1 cellular context compared by ENCODE assay signal in the genomic region with DNA sequence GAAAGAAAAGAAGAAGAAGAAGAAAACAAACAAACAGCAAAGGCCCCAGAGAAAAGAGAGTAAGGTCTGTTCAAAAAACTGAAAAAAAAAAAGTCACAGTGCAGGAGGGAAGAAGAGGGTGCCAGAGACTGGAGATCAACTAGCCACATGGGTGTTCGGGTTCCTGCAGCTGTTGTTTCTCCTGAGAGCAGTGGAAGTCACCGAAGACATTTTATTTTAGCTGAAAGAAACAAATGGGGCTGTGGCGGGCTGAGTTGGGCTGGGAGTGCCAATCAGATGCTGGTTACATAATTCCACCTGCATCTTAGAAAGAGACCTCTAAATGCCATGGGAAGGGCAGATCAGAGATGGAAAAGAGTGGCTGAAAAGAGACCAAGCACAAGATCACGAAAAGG.
TF ChIP-seq lines count a peak whose summit lies in the region.

No MANE protein-coding gene starts in this region.

TF ChIP-seq in H1, 55 proteins besides CTCF, POLR2A, EP300 and RAD21:
- TF ChIP-seq NRF1 (IDR thresholded peaks at IDR 0.05; ENCODE audit: low read depth, low read length) (no peak), USF2 (IDR thresholded peaks at IDR 0.05; ENCODE audit: low read length) (no peak), POLR2AphosphoS5 (IDR thresholded peaks at IDR 0.05; ENCODE audit: low read depth, low read length) (no peak), JUND (IDR thresholded peaks at IDR 0.05; ENCODE audit: low read length) (no peak), TAF7 (optimal IDR thresholded peaks at IDR 0.05; ENCODE audit: borderline replicate concordance, low read depth, low read length) (no peak), SP1 (IDR thresholded peaks at IDR 0.05; ENCODE audit: low read depth, low read length) (no peak), EGR1 (IDR thresholded peaks at IDR 0.05; ENCODE audit: borderline replicate concordance, low read depth, low read length) (no peak), GTF2F1 (IDR thresholded peaks at IDR 0.05; ENCODE audit: borderline replicate concordance, low read depth, low read length) (no peak), POU5F1 (IDR thresholded peaks at IDR 0.05; ENCODE audit: low read depth, low read length) (no peak), RFX5 (IDR thresholded peaks at IDR 0.05; ENCODE audit: borderline replicate concordance, low read depth, low read length) (no peak), PHF8 (conservative IDR thresholded peaks at IDR 0.05; ENCODE audit: low read depth, low read length) (no peak), SP4 (IDR thresholded peaks at IDR 0.05; ENCODE audit: low read length) (no peak), CREB1 (IDR thresholded peaks at IDR 0.05) (no peak), JUN (IDR thresholded peaks at IDR 0.05; ENCODE audit: low read depth, low read length) (no peak)
